Comparison of ENCODE assay signal across 1 cellular context in genomic region chr7:113113912-113114311, GRCh38.
TF ChIP-seq lines count a peak whose summit lies in the region.

No MANE protein-coding gene starts in this region.

TF ChIP-seq in HepG2, 621 proteins besides CTCF, POLR2A, EP300 and RAD21 (continued from another document):
- TF ChIP-seq ZNF34 (CRISPR knock-in tag; IDR thresholded peaks at IDR 0.05; ENCODE audit: borderline replicate concordance) = no peak
- no peak for TF ChIP-seq RXRA (CRISPR knock-in tag; IDR thresholded peaks at IDR 0.05)
- TF ChIP-seq HNF1A (IDR thresholded peaks at IDR 0.05; ENCODE audit: low read depth) = no peak
- no peak for TF ChIP-seq HNF1A (CRISPR knock-in tag; IDR thresholded peaks at IDR 0.05; ENCODE audit: borderline replicate concordance)
- TF ChIP-seq ZNF20 (CRISPR knock-in tag; IDR thresholded peaks at IDR 0.05) = no peak
- no peak for TF ChIP-seq CC2D1A (CRISPR knock-in tag; IDR thresholded peaks at IDR 0.05)
- no peak for TF ChIP-seq PRDM4 (CRISPR knock-in tag; IDR thresholded peaks at IDR 0.05; ENCODE audit: borderline replicate concordance)
- no peak for TF ChIP-seq GPN1 (CRISPR knock-in tag; IDR thresholded peaks at IDR 0.05; ENCODE audit: borderline replicate concordance)
- no peak for TF ChIP-seq ZBTB2 (CRISPR knock-in tag; IDR thresholded peaks at IDR 0.05; ENCODE audit: low read depth)
- no peak for TF ChIP-seq PCBP1 (IDR thresholded peaks at IDR 0.05; ENCODE audit: borderline replicate concordance, low read depth, low read length)
- TF ChIP-seq TARDBP (CRISPR knock-in tag; IDR thresholded peaks at IDR 0.05) = no peak
- no peak for TF ChIP-seq PAX8 (CRISPR knock-in tag; IDR thresholded peaks at IDR 0.05; ENCODE audit: borderline replicate concordance)
- no peak for TF ChIP-seq ZFY (CRISPR knock-in tag; IDR thresholded peaks at IDR 0.05)
- no peak for TF ChIP-seq ISX (CRISPR knock-in tag; conservative IDR thresholded peaks at IDR 0.05)
- TF ChIP-seq ZNF557 (CRISPR knock-in tag; IDR thresholded peaks at IDR 0.05) = no peak
- TF ChIP-seq ZNF781 (CRISPR knock-in tag; IDR thresholded peaks at IDR 0.05; ENCODE audit: borderline replicate concordance, not compliant biosample characterization) = no peak
- TF ChIP-seq RFXANK (CRISPR knock-in tag; IDR thresholded peaks at IDR 0.05) = no peak
